10 cellular contexts compared by ENCODE assay signal in genomic region chr2:45904267-45904921, GRCh38.
A peak's percentile ranks its signal among the peaks of the same experiment; 100 is the strongest.
DNase-seq lines count a peak whose midpoint lies in the region; ATAC-seq, FAIRE-seq and TF ChIP-seq lines count a peak whose summit lies in the region.
"Had no signal": no experiment of that assay in that cellular context is flagged by ENCODE, and none has a peak within 500 bp of the region (broad histone marks: within the 10 kb centered on the region; RNA-seq: fewer than 3 reads in every experiment).

No MANE protein-coding gene starts in this region.

- H3F3A ChIP-seq in GM23248 (ENCODE audit: insufficient read depth), result no peaks in the 10 kb centered on the region

- peak overlapping the region; percentile 75 for H3K4me2 ChIP-seq in GM23248 (ENCODE audit: unreplicated experiment)

- H3K9ac ChIP-seq in GM23248, result peak overlapping the region; percentile 60

- H3K27me3 ChIP-seq in GM23248 (replicated peaks; ENCODE audit: insufficient read depth) (no peaks in the 10 kb centered on the region), WERI-Rb-1 (ENCODE audit: insufficient read depth, low read depth, severe bottlenecking) (no peaks in the 10 kb centered on the region)
- H3K27me3 ChIP-seq: ovary had no signal

- no peak for FAIRE-seq in HTR-8/SVneo (lab: Jason Lieb, UNC)

- no peaks in the 10 kb centered on the region for H3K36me3 ChIP-seq in GM23248 (ENCODE audit: low read depth)
- no peaks in the 10 kb centered on the region for H3K36me3 ChIP-seq in WERI-Rb-1
- H3K36me3 ChIP-seq: ovary had no signal

- TF ChIP-seq CTCF in WERI-Rb-1 (IDR thresholded peaks at IDR 0.05; ENCODE audit: low read depth, low read length) (no peak), omental fat pad (IDR thresholded peaks at IDR 0.05) (no peak)

- H3K79me2 ChIP-seq in GM23248 (ENCODE audit: insufficient read depth), result peaks cover 12% of the 10 kb centered on the region; the same call in 1 of the 2 replicates

- no peaks in the 10 kb centered on the region for H3K9me3 ChIP-seq in GM23248 (ENCODE audit: low read depth)
- no peaks in the 10 kb centered on the region for H3K9me3 ChIP-seq in WERI-Rb-1 (ENCODE audit: severe bottlenecking)
- H3K9me3 ChIP-seq: ovary had no signal

- H3K9me2 ChIP-seq in GM23248 (ENCODE audit: insufficient read depth), result no peaks in the 10 kb centered on the region

- peak overlapping the region; percentile 56 for H3K4me3 ChIP-seq in GM23248
- H3K4me3 ChIP-seq in WERI-Rb-1 (ENCODE audit: low read depth, low read length), result peak overlapping the region; percentile 1
- H3K4me3 ChIP-seq: ovary had no signal

- peaks cover 22% of the 10 kb centered on the region; the same call in 1 of the 2 replicates for H3K4me1 ChIP-seq in GM23248 (ENCODE audit: insufficient read depth)

- in situ Hi-C loops in GM23248 (cut with MboI), result no loop called here

- H4K20me1 ChIP-seq in GM23248 (ENCODE audit: insufficient read depth), result no peaks in the 10 kb centered on the region

- peak; percentile 86 for DNase-seq in GM23248
- peak; percentile 78 for DNase-seq in WERI-Rb-1
- DNase-seq in omental fat pad (ENCODE audit: low spot score), result no peak
- no peak for DNase-seq in OCI-M2 (lab: John Stamatoyannopoulos, UW; ENCODE audit: unreplicated experiment)
- DNase-seq in HTR-8/SVneo (ENCODE audit: insufficient read length, low spot score), result no peak
- DNase-seq: hippocampal formation had no signal

- peak overlapping the region; percentile 35 for H2AFZ ChIP-seq in GM23248

- WGBS in GM23248 (ENCODE audit: low coverage in 1 of 2, low lambda C conversion rate in 2 of 2, missing lambda C conversion rate in 2 of 2), 2 experiments, result 15 to 20% methylated on average over 14 of the region's 14 CpGs

- ATAC-seq in GM18858 (IDR thresholded peaks at IDR 0.05; ENCODE audit: unreplicated experiment), result peak; percentile 68
- ATAC-seq in omental fat pad (ENCODE audit: low FRiP score), result peak; percentile 50
- ATAC-seq in GM19328 (IDR thresholded peaks at IDR 0.05; ENCODE audit: unreplicated experiment), result no peak
- ATAC-seq: Panc1 had no signal

- H3K27ac ChIP-seq in GM23248 (peak overlapping the region; percentile 23), WERI-Rb-1 (peak overlapping the region; percentile 72)
- H3K27ac ChIP-seq: ovary had no signal

Comparison
In these comparisons a context has a peak if more than half of its experiments do, and no peak if none do; other contexts are left out.
1. DNase-seq: peak in GM23248 (single experiment) and WERI-Rb-1 (single experiment); none in omental fat pad (single experiment), OCI-M2 (single experiment) and HTR-8/SVneo (single experiment).